8 cellular contexts compared by ENCODE assay signal in genomic region chr22:31082606-31083376, GRCh38. TPM values are rescaled to one million over a fixed set of nuclear protein-coding genes. Genes with fewer than 3 reads are reported as not detected.
A peak's percentile ranks its signal among the peaks of the same experiment; 100 is the strongest.
DNase-seq lines count a peak whose midpoint lies in the region; ATAC-seq and TF ChIP-seq lines count a peak whose summit lies in the region.

No MANE protein-coding gene starts in this region.

- peak overlapping the region; percentile 98 for H3K27ac ChIP-seq in ascending aorta

- peak; percentile 71 to 87 (median 81) for TF ChIP-seq CTCF in ascending aorta (IDR thresholded peaks at IDR 0.05)

- ATAC-seq in HG02588 (IDR thresholded peaks at IDR 0.05; ENCODE audit: unreplicated experiment) = no peak

- H3K4me1 ChIP-seq in ascending aorta = peaks cover 26 to 38% of the 10 kb centered on the region in 2 donors

- peak overlapping the region; percentile 70 to 89 for H3K4me3 ChIP-seq in ascending aorta

- intact Hi-C loops in ascending aorta (cut with DNase I) = loop anchor here (1.0 to 10.0 kb wide), 3 partner anchors 27 to 448 kb away; partner anchors contain the start of genes SLC35E4 and TUG1

- no peaks in the 10 kb centered on the region for H3K9me3 ChIP-seq in ascending aorta

- no peaks in the 10 kb centered on the region for H3K27me3 ChIP-seq in ascending aorta

- peak; percentile 45 for DNase-seq in SIG-M5 treated with dmso at 0.1 percent for 504 hours (lab: John Stamatoyannopoulos, UW; ENCODE audit: unreplicated experiment)
- DNase-seq in SIG-M5 (lab: John Stamatoyannopoulos, UW) = no peak
- peak; percentile 47 for DNase-seq in RPMI7951 (ENCODE audit: low read depth)
- peak in 1 of 2 donors; percentile 90 for DNase-seq in ascending aorta (ENCODE audit: low spot score in 2 of 2)
- DNase-seq in iPS-NIHi11 (ENCODE audit: low spot score) = peak; percentile 63
- peak; percentile 76 for DNase-seq in stimulated activated CD4-positive, alpha-beta T cell treated with anti-CD3 and anti-CD28 coated beads, Interleukin-1b, Interleukin-23, amount 100 ng/mL, for 48 hours
- DNase-seq in medulla oblongata (ENCODE audit: extremely low spot score) = no peak

- peaks cover 24 to 36% of the 10 kb centered on the region in 2 donors for H3K36me3 ChIP-seq in ascending aorta

RNA-seq across cellular contexts. Expression of gene SMTN, which starts 1.7 kb away (rescaled TPM):
- total RNA-seq in RPMI7951 (2014; rRNA removed; shearing (Covaris generic)) = 53.9 and 72.3 TPM in 2 replicates
- 671 TPM for total RNA-seq in ascending aorta

RNA-seq across cellular contexts. Expression of gene SELENOM, which starts 24.6 kb away (rescaled TPM):
- 26.2 and 28.1 TPM in 2 replicates for total RNA-seq in RPMI7951 (2014; rRNA removed; shearing (Covaris generic))
- total RNA-seq in ascending aorta = 1,262 TPM

RNA-seq across cellular contexts. Expression of gene INPP5J, which starts 40.0 kb away (rescaled TPM):
- total RNA-seq in RPMI7951 (2014; rRNA removed; shearing (Covaris generic)) = 0.12 and 0.29 TPM in 2 replicates
- total RNA-seq in ascending aorta = 1.3 TPM

RNA-seq across cellular contexts. Expression of gene PLA2G3, which starts 57.5 kb away (rescaled TPM):
- total RNA-seq in RPMI7951 (2014; rRNA removed; shearing (Covaris generic)) = 0.12 TPM in 1 of 2 replicates, not detected in the other
- not detected for total RNA-seq in ascending aorta

Comparison
In these comparisons a context has a peak if more than half of its experiments do, and no peak if none do; other contexts are left out.
1. DNase-seq: peak in SIG-M5 treated with dmso at 0.1 percent for 504 hours (single experiment), RPMI7951 (single experiment), iPS-NIHi11 (single experiment) and stimulated activated CD4-positive, alpha-beta T cell treated with anti-CD3 and anti-CD28 coated beads, Interleukin-1b, Interleukin-23, amount 100 ng/mL, for 48 hours (single experiment); none in SIG-M5 (single experiment) and medulla oblongata (single experiment).
2. RNA of gene SELENOM, which starts 24.6 kb away (total RNA-seq): 1,262 TPM in ascending aorta (single experiment); 26.2 to 28.1 TPM in RPMI7951; every median in the first group is over 10 times any median in the second.